Comparison of ENCODE assay signal across 9 cellular contexts in genomic region chr13:110610955-110611595, GRCh38. TPM values are rescaled to one million over a fixed set of nuclear protein-coding genes. Genes with fewer than 3 reads are reported as not detected.
A peak's percentile ranks its signal among the peaks of the same experiment; 100 is the strongest.
DNase-seq lines count a peak whose midpoint lies in the region; ATAC-seq, FAIRE-seq and TF ChIP-seq lines count a peak whose summit lies in the region.
"Had no signal": no experiment of that assay in that cellular context is flagged by ENCODE, and none has a peak within 500 bp of the region (broad histone marks: within the 10 kb centered on the region; RNA-seq: fewer than 3 reads in every experiment).

No MANE protein-coding gene starts in this region.

- no peak for TF ChIP-seq POLR2A in H54 (IDR thresholded peaks at IDR 0.05; ENCODE audit: low read depth, low read length)

- peak; percentile 95 for FAIRE-seq in H54 (lab: Jason Lieb, UNC)

- peak; percentile 40 for ATAC-seq in GM18519 (IDR thresholded peaks at IDR 0.05; ENCODE audit: low FRiP score, unreplicated experiment)
- ATAC-seq in left lobe of liver, result no peak

- peak; percentile 92 for DNase-seq in H54 (ENCODE audit: insufficient read length, low spot score)
- peak; percentile 48 for DNase-seq in NCI-H460 (ENCODE audit: extremely low read depth, low read depth)
- peak; percentile 41 for DNase-seq in kidney tubule cell (ENCODE audit: low spot score)
- DNase-seq in left lobe of liver (ENCODE audit: low spot score), result no peak
- DNase-seq in midbrain (lab: John Stamatoyannopoulos, UW), result no peak
- no peak for DNase-seq in NCI-H2171 (lab: John Stamatoyannopoulos, UW)
- DNase-seq: adrenal gland, Kasumi-1 had no signal

RNA-seq across cellular contexts. Expression of gene NAXD, which starts 4.3 kb away (rescaled TPM):
- 20.9 and 21.5 TPM in 2 replicates for total RNA-seq in NCI-H460 (2014; rRNA removed; shearing (Covaris generic))
- polyA plus RNA-seq in NCI-H460 (2014; cell fraction: nucleus; rRNA removed), result 37.9 and 53.9 TPM in 2 replicates
- total RNA-seq in left lobe of liver, result 34.4 TPM

RNA-seq across cellular contexts. Expression of gene RAB20, which starts 49.6 kb away (rescaled TPM):
- 88.6 and 92.0 TPM in 2 replicates for total RNA-seq in NCI-H460 (2014; rRNA removed; shearing (Covaris generic))
- 93.0 and 105 TPM in 2 replicates for polyA plus RNA-seq in NCI-H460 (2014; cell fraction: nucleus; rRNA removed)
- 12.3 TPM for total RNA-seq in left lobe of liver

Comparison
In these comparisons a context has a peak if more than half of its experiments do, and no peak if none do; other contexts are left out.
1. DNase-seq: peak in H54 (single experiment), NCI-H460 (single experiment) and kidney tubule cell (single experiment); none in left lobe of liver (single experiment), midbrain (single experiment) and NCI-H2171 (single experiment).